In genomic region chr4:128810871-128811570, GRCh38 we compare ENCODE assay signal across 8 cellular contexts.
DNase-seq lines count a peak whose midpoint lies in the region; ATAC-seq and TF ChIP-seq lines count a peak whose summit lies in the region.

No MANE protein-coding gene starts in this region.

- TF ChIP-seq POLR2A in erythroblast (IDR thresholded peaks at IDR 0.05; ENCODE audit: low read length): peak; percentile 70

- no peaks in the 10 kb centered on the region for H3K9me3 ChIP-seq in mucosa of rectum (ENCODE audit: control insufficient read depth in 2 of 2, low read length in 2 of 2)

- peaks cover 11 to 12% of the 10 kb centered on the region in 2 donors for H3K4me1 ChIP-seq in mucosa of rectum (ENCODE audit: control insufficient read depth in 2 of 2, insufficient read depth in 2 of 2, low read length in 2 of 2)

- H3K36me3 ChIP-seq in mucosa of rectum (ENCODE audit: control insufficient read depth in 2 of 2, insufficient read depth in 2 of 2, low read length in 2 of 2): no peaks in the 10 kb centered on the region

- peak; percentile 53 for ATAC-seq in GM21528 (IDR thresholded peaks at IDR 0.05; ENCODE audit: low FRiP score, unreplicated experiment)

- H3K9ac ChIP-seq in mucosa of rectum (ENCODE audit: low read depth in 1 of 2, low read length in 2 of 2): peak overlapping the region; percentile 60 to 74

- H3K4me3 ChIP-seq in mucosa of rectum (ENCODE audit: low read length in 2 of 2): peak overlapping the region; percentile 91 to 95

- peak overlapping the region; percentile 78 to 92 for H3K27ac ChIP-seq in mucosa of rectum (ENCODE audit: low read depth in 2 of 2, low read length in 2 of 2)

- no peaks in the 10 kb centered on the region for H3K27me3 ChIP-seq in mucosa of rectum (ENCODE audit: control insufficient read depth in 2 of 2, insufficient read depth in 2 of 2, low read length in 2 of 2)

- peak; percentile 30 for DNase-seq in DMS114 treated with DMSO at 0.1 percent for 48 hours (lab: John Stamatoyannopoulos, UW; ENCODE audit: unreplicated experiment)
- DNase-seq in HuH-7.5 (ENCODE audit: low spot score): peak; percentile 46
- peak; percentile 90 for DNase-seq in OCI-M1 (lab: John Stamatoyannopoulos, UW)
- peak; percentile 81 for DNase-seq in activated T-cell treated with anti-CD3 and anti-CD28 coated beads, Interleukin-2, amount 50 U/mL, for 1 hour
- DNase-seq in erythroblast (lab: John Stamatoyannopoulos, UW): peak; percentile 84 to 89
- DNase-seq in stimulated activated CD8-positive, alpha-beta memory T cell treated with anti-CD3 and anti-CD28 coated beads, Interleukin-4, amount 100 ng/mL, for 4 hours (ENCODE audit: low read depth in 2 of 2, low spot score in 1 of 2): peak; percentile 55 to 68

Comparison
In these comparisons a context has a peak if more than half of its experiments do, and no peak if none do; other contexts are left out.
1. Peak in every context shown above with its lines: DNase-seq, ATAC-seq, H3K4me3 ChIP-seq and H3K27ac ChIP-seq.
2. DNase-seq: peak in every context shown above with its lines; median percentile 90 in OCI-M1; 86 in erythroblast; 81 in activated T-cell treated with anti-CD3 and anti-CD28 coated beads, Interleukin-2, amount 50 U/mL, for 1 hour; 62 in stimulated activated CD8-positive, alpha-beta memory T cell treated with anti-CD3 and anti-CD28 coated beads, Interleukin-4, amount 100 ng/mL, for 4 hours; 46 in HuH-7.5; 30 in DMS114 treated with DMSO at 0.1 percent for 48 hours.